1 cellular context compared by ENCODE assay signal in genomic region chr4:48779095-48779997, GRCh38.
A peak's percentile ranks its signal among the peaks of the same experiment; 100 is the strongest.
TF ChIP-seq lines count a peak whose summit lies in the region.

No MANE protein-coding gene starts in this region.

TF ChIP-seq in K562, 482 proteins besides CTCF, POLR2A, EP300 and RAD21 (continued from another document and continues in another):
- TF ChIP-seq ZBTB7A (IDR thresholded peaks at IDR 0.05; ENCODE audit: borderline replicate concordance, control insufficient read depth, low read depth, low read length) (peak; percentile 30; the same call in 1 of the 2 replicates), PRPF4 (IDR thresholded peaks at IDR 0.05; ENCODE audit: insufficient read depth, low read depth, low read length, poor library complexity, severe bottlenecking) (no peak), ZKSCAN8 (CRISPR knock-in tag; IDR thresholded peaks at IDR 0.05) (no peak), GTF2A2 (tag; IDR thresholded peaks at IDR 0.05) (no peak), MYBL2 (IDR thresholded peaks at IDR 0.05; ENCODE audit: low read depth) (no peak), MYBL2 (CRISPR knock-in tag; IDR thresholded peaks at IDR 0.05; ENCODE audit: borderline replicate concordance) (no peak), FOXA3 (CRISPR knock-in tag; conservative IDR thresholded peaks at IDR 0.05 in 1 of 2, IDR thresholded peaks at IDR 0.05 in 1 of 2) (peak in 1 of 2 experiments; percentile 14; a peak in 1 of 4 replicates), ZNF436 (CRISPR knock-in tag; IDR thresholded peaks at IDR 0.05) (no peak), SREBF1 (IDR thresholded peaks at IDR 0.05; ENCODE audit: borderline replicate concordance, low read depth, low read length) (no peak), XRCC5 (IDR thresholded peaks at IDR 0.05; ENCODE audit: low read depth, low read length) (no peak), LARP7 (IDR thresholded peaks at IDR 0.05) (no peak), BRF2 (IDR thresholded peaks at IDR 0.05; ENCODE audit: borderline replicate concordance, insufficient read depth, insufficient read length) (no peak), NBN (IDR thresholded peaks at IDR 0.05; ENCODE audit: low read depth) (no peak), ZNF561 (CRISPR knock-in tag; conservative IDR thresholded peaks at IDR 0.05) (no peak), HNRNPL (IDR thresholded peaks at IDR 0.05; ENCODE audit: low read depth, low read length) (peak; percentile 79), NUFIP1 (IDR thresholded peaks at IDR 0.05; ENCODE audit: partially characterized antibody) (no peak), RNF219 (CRISPR knock-in tag; IDR thresholded peaks at IDR 0.05) (no peak), YY1 (IDR thresholded peaks at IDR 0.05; ENCODE audit: borderline replicate concordance in 1 of 3, control insufficient read depth in 1 of 3, extremely low read depth in 1 of 3, insufficient read depth in 3 of 3, insufficient read length in 1 of 3, insufficient replicate concordance in 2 of 3, low read depth in 1 of 3, low read length in 2 of 3) (no peak), ZNF143 (CRISPR knock-in tag; IDR thresholded peaks at IDR 0.05) (peak; percentile 21; the same call in 1 of the 2 replicates), SMARCE1 (IDR thresholded peaks at IDR 0.05) (no peak), NCOA6 (IDR thresholded peaks at IDR 0.05) (no peak), ETS2 (tag; IDR thresholded peaks at IDR 0.05; ENCODE audit: borderline replicate concordance, poor library complexity, severe bottlenecking) (no peak), ZFX (CRISPR knock-in tag; IDR thresholded peaks at IDR 0.05) (peak; percentile 60), SAP30 (IDR thresholded peaks at IDR 0.05; ENCODE audit: borderline replicate concordance, insufficient read depth, low read depth, low read length, poor library complexity, severe bottlenecking) (peak; percentile 41), ARID3A (IDR thresholded peaks at IDR 0.05; ENCODE audit: borderline replicate concordance, low read depth, low read length) (no peak), TGIF2 (CRISPR knock-in tag; IDR thresholded peaks at IDR 0.05) (no peak), SAFB (IDR thresholded peaks at IDR 0.05; ENCODE audit: borderline replicate concordance, low read depth, low read length) (peak; percentile 98), IRF9 (tag; IDR thresholded peaks at IDR 0.05) (no peak), HOMEZ (CRISPR knock-in tag; IDR thresholded peaks at IDR 0.05) (no peak), ZNF165 (CRISPR knock-in tag; IDR thresholded peaks at IDR 0.05; ENCODE audit: borderline replicate concordance) (no peak), ZNF324 (CRISPR knock-in tag; IDR thresholded peaks at IDR 0.05) (no peak), ZNF140 (CRISPR knock-in tag; IDR thresholded peaks at IDR 0.05) (no peak), CREB1 (IDR thresholded peaks at IDR 0.05) (no peak), CREB1 (CRISPR knock-in tag; IDR thresholded peaks at IDR 0.05) (no peak), CREB5 (CRISPR knock-in tag; IDR thresholded peaks at IDR 0.05) (no peak), NR2F6 (CRISPR knock-in tag; IDR thresholded peaks at IDR 0.05) (no peak), SMAD4 (CRISPR knock-in tag; conservative IDR thresholded peaks at IDR 0.05) (peak; percentile 60; the same call in 1 of the 2 replicates), KLF6 (CRISPR knock-in tag; IDR thresholded peaks at IDR 0.05; ENCODE audit: borderline replicate concordance) (no peak), YBX1 (IDR thresholded peaks at IDR 0.05) (no peak), COPS2 (conservative IDR thresholded peaks at IDR 0.05) (no peak), PTTG1 (tag; IDR thresholded peaks at IDR 0.05; ENCODE audit: low read depth) (no peak), E2F1 (CRISPR knock-in tag; IDR thresholded peaks at IDR 0.05) (no peak)
- TF ChIP-seq, protein P1, sequence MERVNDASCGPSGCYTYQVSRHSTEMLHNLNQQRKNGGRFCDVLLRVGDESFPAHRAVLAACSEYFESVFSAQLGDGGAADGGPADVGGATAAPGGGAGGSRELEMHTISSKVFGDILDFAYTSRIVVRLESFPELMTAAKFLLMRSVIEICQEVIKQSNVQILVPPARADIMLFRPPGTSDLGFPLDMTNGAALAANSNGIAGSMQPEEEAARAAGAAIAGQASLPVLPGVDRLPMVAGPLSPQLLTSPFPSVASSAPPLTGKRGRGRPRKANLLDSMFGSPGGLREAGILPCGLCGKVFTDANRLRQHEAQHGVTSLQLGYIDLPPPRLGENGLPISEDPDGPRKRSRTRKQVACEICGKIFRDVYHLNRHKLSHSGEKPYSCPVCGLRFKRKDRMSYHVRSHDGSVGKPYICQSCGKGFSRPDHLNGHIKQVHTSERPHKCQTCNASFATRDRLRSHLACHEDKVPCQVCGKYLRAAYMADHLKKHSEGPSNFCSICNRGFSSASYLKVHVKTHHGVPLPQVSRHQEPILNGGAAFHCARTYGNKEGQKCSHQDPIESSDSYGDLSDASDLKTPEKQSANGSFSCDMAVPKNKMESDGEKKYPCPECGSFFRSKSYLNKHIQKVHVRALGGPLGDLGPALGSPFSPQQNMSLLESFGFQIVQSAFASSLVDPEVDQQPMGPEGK (CRISPR knock-in tag; IDR thresholded peaks at IDR 0.05; ENCODE audit: borderline replicate concordance): no peak
- TF ChIP-seq, protein P2, sequence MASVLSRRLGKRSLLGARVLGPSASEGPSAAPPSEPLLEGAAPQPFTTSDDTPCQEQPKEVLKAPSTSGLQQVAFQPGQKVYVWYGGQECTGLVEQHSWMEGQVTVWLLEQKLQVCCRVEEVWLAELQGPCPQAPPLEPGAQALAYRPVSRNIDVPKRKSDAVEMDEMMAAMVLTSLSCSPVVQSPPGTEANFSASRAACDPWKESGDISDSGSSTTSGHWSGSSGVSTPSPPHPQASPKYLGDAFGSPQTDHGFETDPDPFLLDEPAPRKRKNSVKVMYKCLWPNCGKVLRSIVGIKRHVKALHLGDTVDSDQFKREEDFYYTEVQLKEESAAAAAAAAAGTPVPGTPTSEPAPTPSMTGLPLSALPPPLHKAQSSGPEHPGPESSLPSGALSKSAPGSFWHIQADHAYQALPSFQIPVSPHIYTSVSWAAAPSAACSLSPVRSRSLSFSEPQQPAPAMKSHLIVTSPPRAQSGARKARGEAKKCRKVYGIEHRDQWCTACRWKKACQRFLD (CRISPR knock-in tag; IDR thresholded peaks at IDR 0.05): no peak; the same call in 1 of the 2 replicates
- TF ChIP-seq, protein P3, sequence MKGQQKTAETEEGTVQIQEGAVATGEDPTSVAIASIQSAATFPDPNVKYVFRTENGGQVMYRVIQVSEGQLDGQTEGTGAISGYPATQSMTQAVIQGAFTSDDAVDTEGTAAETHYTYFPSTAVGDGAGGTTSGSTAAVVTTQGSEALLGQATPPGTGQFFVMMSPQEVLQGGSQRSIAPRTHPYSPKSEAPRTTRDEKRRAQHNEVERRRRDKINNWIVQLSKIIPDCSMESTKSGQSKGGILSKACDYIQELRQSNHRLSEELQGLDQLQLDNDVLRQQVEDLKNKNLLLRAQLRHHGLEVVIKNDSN (CRISPR knock-in tag; IDR thresholded peaks at IDR 0.05): no peak
- TF ChIP-seq, protein P4, sequence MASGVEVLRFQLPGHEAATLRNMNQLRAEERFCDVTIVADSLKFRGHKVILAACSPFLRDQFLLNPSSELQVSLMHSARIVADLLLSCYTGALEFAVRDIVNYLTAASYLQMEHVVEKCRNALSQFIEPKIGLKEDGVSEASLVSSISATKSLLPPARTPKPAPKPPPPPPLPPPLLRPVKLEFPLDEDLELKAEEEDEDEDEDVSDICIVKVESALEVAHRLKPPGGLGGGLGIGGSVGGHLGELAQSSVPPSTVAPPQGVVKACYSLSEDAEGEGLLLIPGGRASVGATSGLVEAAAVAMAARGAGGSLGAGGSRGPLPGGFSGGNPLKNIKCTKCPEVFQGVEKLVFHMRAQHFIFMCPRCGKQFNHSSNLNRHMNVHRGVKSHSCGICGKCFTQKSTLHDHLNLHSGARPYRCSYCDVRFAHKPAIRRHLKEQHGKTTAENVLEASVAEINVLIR (CRISPR knock-in tag; IDR thresholded peaks at IDR 0.05): no peak
